19 cellular contexts compared by ENCODE assay signal in genomic region chr4:47553329-47554125, GRCh38.
DNase-seq lines count a peak whose midpoint lies in the region; ATAC-seq and TF ChIP-seq lines count a peak whose summit lies in the region.
"Had no signal": no experiment of that assay in that cellular context is flagged by ENCODE, and none has a peak within 500 bp of the region (broad histone marks: within the 10 kb centered on the region; RNA-seq: fewer than 3 reads in every experiment).

No MANE protein-coding gene starts in this region.

- H3K27me3 Mint-ChIP-seq in MCF 10A (ENCODE audit: insufficient read depth, unreplicated experiment), result no peaks in the 10 kb centered on the region
- H3K27me3 Mint-ChIP-seq in activated T-cell treated with anti-CD3 and anti-CD28 coated beads, Interleukin-2, amount 50 U/mL, for 24 hours, result no peaks in the 10 kb centered on the region
- H3K27me3 Mint-ChIP-seq: CD8-positive, alpha-beta memory T cell had no signal

- H3K27ac ChIP-seq in mammary epithelial cell (ENCODE audit: insufficient read depth, low read depth, low read length) (peak overlapping the region; percentile 27), upper lobe of right lung (no peak overlapping the region)
- H3K27ac ChIP-seq: BLaER1, KMS-11, Peyer's patch had no signal

- intact Hi-C loops in mammary epithelial cell (cut with micrococcal nuclease), result no loop called here
- intact Hi-C loops in MCF 10A (cut with micrococcal nuclease), result no loop called here
- intact Hi-C loops in upper lobe of right lung (cut with DNase I), result no loop called here

- dilution Hi-C loops in mammary epithelial cell (cut with HindIII; ENCODE audit: low sequenced_read_pairs), result no loop called here

- BruUV-seq in mammary epithelial cell (replicated peaks; lab: Mats Ljungman, UMichigan) (no TSS peak), MCF 10A (replicated peaks; lab: Mats Ljungman, UMichigan) (no TSS peak)

- peaks cover 6% of the 10 kb centered on the region for H3K36me3 Mint-ChIP-seq in MCF 10A (ENCODE audit: insufficient read depth, unreplicated experiment)
- no peaks in the 10 kb centered on the region for H3K36me3 Mint-ChIP-seq in activated T-cell treated with anti-CD3 and anti-CD28 coated beads, Interleukin-2, amount 50 U/mL, for 24 hours (ENCODE audit: low read depth)

- no peaks in the 10 kb centered on the region for H4K20me1 ChIP-seq in mammary epithelial cell (ENCODE audit: insufficient read depth, low read length)
- H4K20me1 ChIP-seq: BLaER1 had no signal

- no peak overlapping the region for H3K4me2 ChIP-seq in mammary epithelial cell (ENCODE audit: insufficient read depth, low read depth, low read length)
- H3K4me2 ChIP-seq: BLaER1, GM23338, KMS-11 had no signal

- in situ Hi-C loops in mammary epithelial cell (cut with MboI; ENCODE audit: low sequenced_read_pairs in 2 of 2), result no loop called here

- no peak overlapping the region for H3K9ac ChIP-seq in mammary epithelial cell (ENCODE audit: insufficient read depth, low read length)
- H3K9ac ChIP-seq: BLaER1, KMS-11 had no signal

- POLR2A ChIA-PET in MCF 10A (lab: Yijun Ruan, JAX), result interaction anchor here (0.7 kb wide), 1 partner anchor 9 kb away, joined by 4 read pairs; no protein-coding TSS in a partner anchor

- CTCF ChIA-PET in mammary epithelial cell (lab: Charles Lee; ENCODE audit: low non-redundant PET) (interaction anchor here (0.6 kb wide), 1 partner anchor 22 kb away, joined by 3 read pairs; no protein-coding TSS in a partner anchor), MCF 10A (lab: Yijun Ruan, JAX) (interaction anchor here (0.8 to 1.3 kb wide), 2 partner anchors 14 to 622 kb away, joined by 3 read pairs; no protein-coding TSS in a partner anchor)

- DNase-seq in mammary epithelial cell (peak; percentile 52), MCF 10A (ENCODE audit: unreplicated experiment) (no peak), epithelial cell of esophagus (ENCODE audit: low read depth) (peak; percentile 47), medulla oblongata (ENCODE audit: extremely low spot score) (peak; percentile 21), upper lobe of right lung (no peak)
- DNase-seq in activated CD4-positive, alpha-beta T cell treated with anti-CD3 and anti-CD28 coated beads, Interleukin-2, amount 50 U/mL, for 4 hours, result no peak
- DNase-seq in activated T-cell treated with anti-CD3 and anti-CD28 coated beads, Interleukin-2, amount 50 U/mL, for 24 hours, result no peak
- DNase-seq: 8988T; CD8-positive, alpha-beta memory T cell; NCI-H1092; NCI-H146; NCI-H2081 treated with DMSO at 0.1 percent for 48 hours; NCI-H510A treated with DMSO at 0.1 percent for 48 hours; Peyer's patch; Right ventricle myocardium superior had no signal

- H3K4me1 ChIP-seq in mammary epithelial cell (ENCODE audit: insufficient read depth, low read length) (peaks cover 35% of the 10 kb centered on the region), upper lobe of right lung (no peaks in the 10 kb centered on the region)
- H3K4me1 ChIP-seq: BLaER1, Peyer's patch had no signal

- H3K9me3 Mint-ChIP-seq in MCF 10A (ENCODE audit: unreplicated experiment), result peaks cover 8% of the 10 kb centered on the region
- no peaks in the 10 kb centered on the region for H3K9me3 Mint-ChIP-seq in activated T-cell treated with anti-CD3 and anti-CD28 coated beads, Interleukin-2, amount 50 U/mL, for 24 hours
- H3K9me3 Mint-ChIP-seq: CD8-positive, alpha-beta memory T cell; GM23338 had no signal

- H3K27me3 ChIP-seq in mammary epithelial cell (ENCODE audit: insufficient read depth, low read length) (no peaks in the 10 kb centered on the region), upper lobe of right lung (no peaks in the 10 kb centered on the region)
- H3K27me3 ChIP-seq: BLaER1, Peyer's patch had no signal

- TF ChIP-seq CTCF in mammary epithelial cell (conservative IDR thresholded peaks at IDR 0.05 in 1 of 2, IDR thresholded peaks at IDR 0.05 in 1 of 2; ENCODE audit: extremely low read depth in 1 of 2, insufficient read depth in 1 of 2, low read depth in 1 of 2, low read length in 2 of 2) (no peak), MCF 10A (IDR thresholded peaks at IDR 0.05; ENCODE audit: unreplicated experiment) (no peak), epithelial cell of esophagus (IDR thresholded peaks at IDR 0.05; ENCODE audit: insufficient read depth, low read depth, low read length, missing control alignments) (no peak), upper lobe of right lung (IDR thresholded peaks at IDR 0.05) (no peak)

- 36% methylated on average over 2 of the region's 2 CpGs for WGBS in mammary epithelial cell (ENCODE audit: low coverage, missing lambda C conversion rate)

- H3K36me3 ChIP-seq in mammary epithelial cell (ENCODE audit: insufficient read depth, low read length), result peaks cover 7% of the 10 kb centered on the region
- peaks cover 29% of the 10 kb centered on the region for H3K36me3 ChIP-seq in upper lobe of right lung
- H3K36me3 ChIP-seq: BLaER1 had no signal

- no peak overlapping the region for H2AFZ ChIP-seq in mammary epithelial cell (ENCODE audit: low read depth, low read length)
- H2AFZ ChIP-seq: GM23338 had no signal

- no peak overlapping the region for H3K4me3 ChIP-seq in mammary epithelial cell (replicated peaks in 1 of 3; ENCODE audit: insufficient read depth in 1 of 3, low read depth in 2 of 3, low read length in 3 of 3)
- no peak overlapping the region for H3K4me3 ChIP-seq in epithelial cell of esophagus (ENCODE audit: low read length)
- no peak overlapping the region for H3K4me3 ChIP-seq in upper lobe of right lung
- H3K4me3 ChIP-seq: BLaER1, GM23338, Peyer's patch had no signal

- ATAC-seq in upper lobe of right lung (no peak), HG03280 (IDR thresholded peaks at IDR 0.05; ENCODE audit: unreplicated experiment) (no peak)
- ATAC-seq: GM23338 had no signal

- H3K9me3 ChIP-seq in mammary epithelial cell (replicated peaks; ENCODE audit: insufficient read depth, low read length), result no peaks in the 10 kb centered on the region
- H3K9me3 ChIP-seq in upper lobe of right lung, result no peaks in the 10 kb centered on the region
- H3K9me3 ChIP-seq: BLaER1, Peyer's patch had no signal

- H3K79me2 ChIP-seq in mammary epithelial cell (ENCODE audit: insufficient read depth, low read length), result no peaks in the 10 kb centered on the region

- H3K4me1 Mint-ChIP-seq in MCF 10A (ENCODE audit: insufficient read depth, unreplicated experiment), result no peaks in the 10 kb centered on the region
- H3K4me1 Mint-ChIP-seq in activated T-cell treated with anti-CD3 and anti-CD28 coated beads, Interleukin-2, amount 50 U/mL, for 24 hours (ENCODE audit: low read depth), result peaks cover 2% of the 10 kb centered on the region
- H3K4me1 Mint-ChIP-seq: GM23338 had no signal

- no peak overlapping the region for H3K27ac Mint-ChIP-seq in MCF 10A (ENCODE audit: low read depth, unreplicated experiment)
- no peak overlapping the region for H3K27ac Mint-ChIP-seq in activated T-cell treated with anti-CD3 and anti-CD28 coated beads, Interleukin-2, amount 50 U/mL, for 24 hours
- H3K27ac Mint-ChIP-seq: GM23338 had no signal

- no peak overlapping the region for H3K4me3 Mint-ChIP-seq in MCF 10A (ENCODE audit: unreplicated experiment)
- no peak overlapping the region for H3K4me3 Mint-ChIP-seq in activated T-cell treated with anti-CD3 and anti-CD28 coated beads, Interleukin-2, amount 50 U/mL, for 24 hours
- H3K4me3 Mint-ChIP-seq: CD8-positive, alpha-beta memory T cell; GM23338 had no signal

Comparison
In these comparisons a context has a peak if more than half of its experiments do, and no peak if none do; other contexts are left out.
1. DNase-seq: peak in mammary epithelial cell (single experiment), epithelial cell of esophagus (single experiment) and medulla oblongata (single experiment); none in MCF 10A (single experiment), activated CD4-positive, alpha-beta T cell treated with anti-CD3 and anti-CD28 coated beads, Interleukin-2, amount 50 U/mL, for 4 hours (0 of 2), upper lobe of right lung (single experiment) and activated T-cell treated with anti-CD3 and anti-CD28 coated beads, Interleukin-2, amount 50 U/mL, for 24 hours (single experiment).